Comparison of ENCODE assay signal across 8 cellular contexts in the genomic region with DNA sequence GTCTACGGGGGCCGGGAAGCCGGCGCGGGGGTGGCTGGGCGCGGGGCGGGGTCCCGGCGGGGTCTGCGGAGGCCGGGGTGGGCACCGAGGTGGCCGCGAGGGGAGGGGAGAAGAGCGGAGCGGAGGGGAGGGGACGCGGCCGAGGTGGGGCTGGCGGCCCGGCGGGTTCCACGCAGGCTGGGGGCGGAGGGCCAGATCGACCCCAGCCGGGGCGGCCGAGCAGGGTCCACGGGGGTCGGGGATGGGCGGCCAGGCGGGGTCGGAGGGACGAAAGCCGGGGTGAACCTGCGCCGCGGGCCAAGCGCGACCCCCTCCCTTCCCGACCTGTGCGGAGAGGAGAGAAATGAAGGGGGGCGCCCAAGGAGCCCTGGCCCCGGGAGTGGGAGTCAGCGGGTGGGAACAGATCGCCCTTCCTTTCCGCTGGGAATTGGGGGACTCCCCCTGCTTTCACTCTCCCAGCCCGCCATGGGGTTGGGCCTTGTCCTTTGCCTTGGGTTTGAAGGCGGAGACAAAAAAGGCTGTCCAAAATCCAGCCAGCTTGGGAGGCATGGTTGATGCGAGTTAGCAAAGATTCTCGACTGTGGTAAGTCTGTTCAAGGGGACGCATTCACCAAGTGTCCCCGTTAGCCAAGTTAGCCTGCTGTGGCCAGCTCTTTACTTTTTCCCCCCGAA. TPM values are rescaled to one million over a fixed set of nuclear protein-coding genes. Genes with fewer than 3 reads are reported as not detected.
DNase-seq lines count a peak whose midpoint lies in the region; ATAC-seq and TF ChIP-seq lines count a peak whose summit lies in the region.

No MANE protein-coding gene starts in this region.

- peaks cover 23 to 40% (median 33%) of the 10 kb centered on the region in 3 donors for H3K4me1 ChIP-seq in skeletal muscle tissue (ENCODE audit: control insufficient read depth in 3 of 3, insufficient read depth in 3 of 3, low read length in 3 of 3)

- H3K36me3 ChIP-seq in skeletal muscle tissue (ENCODE audit: control insufficient read depth in 3 of 3, insufficient read depth in 3 of 3, low read length in 3 of 3): peaks cover 0 to 3% (median 3%) of the 10 kb centered on the region in 3 donors

- H3K9me3 ChIP-seq in skeletal muscle tissue (ENCODE audit: control insufficient read depth in 3 of 3, low read length in 3 of 3): no peaks in the 10 kb centered on the region

- H3K4me3 ChIP-seq in GM12864 (ENCODE audit: low read depth, low read length) (peak overlapping the region; percentile 91), skeletal muscle tissue (ENCODE audit: low read length in 3 of 3) (peak overlapping the region; percentile 59 to 83 (median 79))

- peak overlapping the region; percentile 25 to 81 (median 81) for H3K9ac ChIP-seq in skeletal muscle tissue (ENCODE audit: low read depth in 1 of 3, low read length in 3 of 3)

- DNase-seq in GM12864 (ENCODE audit: low read depth) (no peak), SK-N-DZ (ENCODE audit: low spot score) (peak; percentile 47), cerebellum (ENCODE audit: low spot score) (peak; percentile 31), islet precursor cell (peak; percentile 79), iPS-NIHi11 (ENCODE audit: low spot score) (no peak)

- H3K27ac ChIP-seq in 22Rv1: peak overlapping the region; percentile 81
- peak overlapping the region; percentile 88 for H3K27ac ChIP-seq in skeletal muscle tissue (ENCODE audit: low read depth, low read length)

- ATAC-seq in HG02943 (IDR thresholded peaks at IDR 0.05; ENCODE audit: low read depth, unreplicated experiment): peak; percentile 10

- H3K27me3 ChIP-seq in skeletal muscle tissue (ENCODE audit: control insufficient read depth in 3 of 3, insufficient read depth in 3 of 3, low read length in 3 of 3): no peaks in the 10 kb centered on the region

- no peak for TF ChIP-seq CTCF in 22Rv1 (IDR thresholded peaks at IDR 0.05)
- no peak for TF ChIP-seq CTCF in GM12864 (IDR thresholded peaks at IDR 0.05; ENCODE audit: low read depth, low read length, missing control alignments)

RNA-seq across cellular contexts. Expression of a gene that starts 0.5 kb away (rescaled TPM):
- polyA plus RNA-seq in SK-N-DZ (2014; cell fraction: cytosol; rRNA removed): 71.9 and 73.2 TPM in 2 replicates
- polyA plus RNA-seq in SK-N-DZ (2014; cell fraction: nucleus; rRNA removed): 31.6 and 38.6 TPM in 2 replicates
- 25.1 TPM for total RNA-seq in cerebellum
- total RNA-seq in skeletal muscle tissue: 36.0 TPM

RNA-seq across cellular contexts. Expression of a gene that starts 54.2 kb away (rescaled TPM):
- polyA plus RNA-seq in SK-N-DZ (2014; cell fraction: cytosol; rRNA removed): 3.3 and 4.0 TPM in 2 replicates
- polyA plus RNA-seq in SK-N-DZ (2014; cell fraction: nucleus; rRNA removed): 1.8 and 10.5 TPM in 2 replicates
- 34.7 TPM for total RNA-seq in cerebellum
- 50.6 TPM for total RNA-seq in skeletal muscle tissue

Comparison
In these comparisons a context has a peak if more than half of its experiments do, and no peak if none do; other contexts are left out.
1. DNase-seq: peak in SK-N-DZ (single experiment), cerebellum (single experiment) and islet precursor cell (single experiment); none in GM12864 (single experiment) and iPS-NIHi11 (single experiment).